ENCODE assay signal across 9 cellular contexts in the genomic region with DNA sequence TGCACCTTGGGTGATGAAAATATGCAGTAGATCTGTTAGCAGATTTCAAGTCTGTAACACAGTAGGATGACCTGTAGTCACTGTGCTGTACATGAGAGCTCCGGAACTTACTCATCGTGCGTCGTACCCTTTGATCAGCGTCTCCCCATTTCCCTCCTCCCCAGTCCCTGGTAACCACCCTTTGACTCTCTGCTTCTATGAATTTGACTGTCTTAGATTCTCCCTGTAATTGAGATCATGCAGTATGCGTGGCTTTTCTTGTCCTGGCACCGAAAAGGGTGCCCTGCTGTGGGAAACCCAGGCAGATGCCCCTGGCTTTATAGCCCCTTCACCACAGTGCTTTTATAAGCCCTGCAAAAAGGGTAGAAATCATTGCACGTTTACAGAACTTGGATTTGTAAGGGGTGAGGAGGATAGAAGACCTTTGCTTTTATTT. TPM values are rescaled to one million over a fixed set of nuclear protein-coding genes. Genes with fewer than 3 reads are reported as not detected.
A peak's percentile ranks its signal among the peaks of the same experiment; 100 is the strongest.
DNase-seq lines count a peak whose midpoint lies in the region; ATAC-seq and TF ChIP-seq lines count a peak whose summit lies in the region.
"Had no signal": no experiment of that assay in that cellular context is flagged by ENCODE, and none has a peak within 500 bp of the region (broad histone marks: within the 10 kb centered on the region; RNA-seq: fewer than 3 reads in every experiment).

No MANE protein-coding gene starts in this region.

- no peaks in the 10 kb centered on the region for H3K27me3 ChIP-seq in MM.1S (replicated peaks; ENCODE audit: insufficient read depth, low read length)

- H3K4me3 Mint-ChIP-seq in activated T-helper 2 cell treated with anti-CD3 and anti-CD28 coated beads, Interferon-gamma antibody, Interleukin-2, Interleukin-4, amounts not matched to agents 10 μg/mL and 5 μg/mL and 100 μg/mL, durations not matched to agents 14 hours and 24 hours and 36 hours (ENCODE audit: low read depth), result peak overlapping the region; percentile 63
- H3K4me3 Mint-ChIP-seq in stimulated activated memory B cell treated with anti-CD40 and anti-IgM and Interleukin-4, amounts not matched to agents 10 μg/mL and 1 μg/mL and 100 μg/mL, for 72 hours, result peak overlapping the region; percentile 72
- H3K4me3 Mint-ChIP-seq: WTC11 had no signal

- no peak for TF ChIP-seq CTCF in MM.1S (IDR thresholded peaks at IDR 0.05; ENCODE audit: low read length)

- H3K27ac ChIP-seq in MM.1S (ENCODE audit: low read length), result peak overlapping the region; percentile 96
- no peak overlapping the region for H3K27ac ChIP-seq in caudate nucleus (ENCODE audit: low read depth, low read length)

- no peaks in the 10 kb centered on the region for H3K9me3 ChIP-seq in MM.1S (replicated peaks; ENCODE audit: insufficient read depth, low read length)

- peaks cover 62% of the 10 kb centered on the region for H3K36me3 Mint-ChIP-seq in activated T-helper 2 cell treated with anti-CD3 and anti-CD28 coated beads, Interferon-gamma antibody, Interleukin-2, Interleukin-4, amounts not matched to agents 10 μg/mL and 5 μg/mL and 100 μg/mL, durations not matched to agents 14 hours and 24 hours and 36 hours (ENCODE audit: low read depth)
- H3K36me3 Mint-ChIP-seq in stimulated activated memory B cell treated with anti-CD40 and anti-IgM and Interleukin-4, amounts not matched to agents 10 μg/mL and 1 μg/mL and 100 μg/mL, for 72 hours, result peaks cover 61% of the 10 kb centered on the region

- no peak overlapping the region for H2AFZ ChIP-seq in MM.1S (ENCODE audit: low read length)

- peaks cover 21% of the 10 kb centered on the region for H3F3A ChIP-seq in MM.1S (ENCODE audit: insufficient read depth, low read length)

- peak; percentile 48 for ATAC-seq in GM21360 (IDR thresholded peaks at IDR 0.05; ENCODE audit: unreplicated experiment)
- peak; percentile 85 for ATAC-seq in stimulated activated memory B cell treated with anti-CD40 and anti-IgM and Interleukin-4, amounts not matched to agents 10 μg/mL and 1 μg/mL and 100 μg/mL, for 72 hours

- peaks cover 8% of the 10 kb centered on the region for H3K9me3 Mint-ChIP-seq in activated T-helper 2 cell treated with anti-CD3 and anti-CD28 coated beads, Interferon-gamma antibody, Interleukin-2, Interleukin-4, amounts not matched to agents 10 μg/mL and 5 μg/mL and 100 μg/mL, durations not matched to agents 14 hours and 24 hours and 36 hours
- H3K9me3 Mint-ChIP-seq in stimulated activated memory B cell treated with anti-CD40 and anti-IgM and Interleukin-4, amounts not matched to agents 10 μg/mL and 1 μg/mL and 100 μg/mL, for 72 hours, result peaks cover 6% of the 10 kb centered on the region
- H3K9me3 Mint-ChIP-seq: WTC11 had no signal

- intact Hi-C loops in activated T-helper 2 cell treated with anti-CD3 and anti-CD28 coated beads, Interferon-gamma antibody, Interleukin-2, Interleukin-4, amounts not matched to agents 10 μg/mL and 5 μg/mL and 100 μg/mL, durations not matched to agents 14 hours and 24 hours and 36 hours (cut with micrococcal nuclease), result loop anchor here (1.0 to 10.0 kb wide), 19 partner anchors 11 to 817 kb away; no protein-coding TSS in a partner anchor

- DNase-seq in MM.1S, result peak; percentile 78
- peak; percentile 70 for DNase-seq in activated T-helper 2 cell treated with anti-CD3 and anti-CD28 coated beads, Interferon-gamma antibody, Interleukin-2, Interleukin-4, amounts not matched to agents 10 μg/mL and 5 μg/mL and 100 μg/mL, durations not matched to agents 14 hours and 24 hours and 36 hours (ENCODE audit: low spot score)
- DNase-seq in LoVo (ENCODE audit: low spot score), result no peak
- no peak for DNase-seq in mucosa of gallbladder (ENCODE audit: low spot score)
- DNase-seq in SHP77 treated with DMSO at 0.1 percent for 48 hours (lab: John Stamatoyannopoulos, UW), result no peak
- DNase-seq in caudate nucleus (lab: John Stamatoyannopoulos, UW), result no peak

- peak overlapping the region; percentile 82 for H3K4me2 ChIP-seq in MM.1S (ENCODE audit: low read depth, low read length)

- H3K36me3 ChIP-seq in MM.1S (replicated peaks; ENCODE audit: insufficient read depth, low read length), result peaks cover 4% of the 10 kb centered on the region; the same call in 1 of the 2 replicates

- H3K4me1 Mint-ChIP-seq in activated T-helper 2 cell treated with anti-CD3 and anti-CD28 coated beads, Interferon-gamma antibody, Interleukin-2, Interleukin-4, amounts not matched to agents 10 μg/mL and 5 μg/mL and 100 μg/mL, durations not matched to agents 14 hours and 24 hours and 36 hours (ENCODE audit: low read depth), result peaks cover 68% of the 10 kb centered on the region
- peaks cover 57% of the 10 kb centered on the region for H3K4me1 Mint-ChIP-seq in stimulated activated memory B cell treated with anti-CD40 and anti-IgM and Interleukin-4, amounts not matched to agents 10 μg/mL and 1 μg/mL and 100 μg/mL, for 72 hours

- H3K4me3 ChIP-seq in MM.1S (ENCODE audit: low read length), result peak overlapping the region; percentile 33; the same call in 1 of the 2 replicates

- peak overlapping the region; percentile 85 for H3K9ac ChIP-seq in MM.1S (ENCODE audit: low read length)

- peaks cover 31% of the 10 kb centered on the region for H3K4me1 ChIP-seq in MM.1S (ENCODE audit: low read length)

- H3K27me3 Mint-ChIP-seq in activated T-helper 2 cell treated with anti-CD3 and anti-CD28 coated beads, Interferon-gamma antibody, Interleukin-2, Interleukin-4, amounts not matched to agents 10 μg/mL and 5 μg/mL and 100 μg/mL, durations not matched to agents 14 hours and 24 hours and 36 hours (ENCODE audit: low read depth), result no peaks in the 10 kb centered on the region
- no peaks in the 10 kb centered on the region for H3K27me3 Mint-ChIP-seq in stimulated activated memory B cell treated with anti-CD40 and anti-IgM and Interleukin-4, amounts not matched to agents 10 μg/mL and 1 μg/mL and 100 μg/mL, for 72 hours

- H3K9me2 ChIP-seq in MM.1S (replicated peaks; ENCODE audit: insufficient read depth, low read length), result no peaks in the 10 kb centered on the region

- H4K20me1 ChIP-seq in MM.1S (ENCODE audit: insufficient read depth, low read length), result no peaks in the 10 kb centered on the region

- H3K27ac Mint-ChIP-seq in activated T-helper 2 cell treated with anti-CD3 and anti-CD28 coated beads, Interferon-gamma antibody, Interleukin-2, Interleukin-4, amounts not matched to agents 10 μg/mL and 5 μg/mL and 100 μg/mL, durations not matched to agents 14 hours and 24 hours and 36 hours, result peak overlapping the region; percentile 92
- peak overlapping the region; percentile 98 for H3K27ac Mint-ChIP-seq in stimulated activated memory B cell treated with anti-CD40 and anti-IgM and Interleukin-4, amounts not matched to agents 10 μg/mL and 1 μg/mL and 100 μg/mL, for 72 hours
- H3K27ac Mint-ChIP-seq: WTC11 had no signal

- H3K79me2 ChIP-seq in MM.1S (ENCODE audit: low read length), result peaks cover 13% of the 10 kb centered on the region

RNA-seq across cellular contexts. Expression of gene CLEC16A, which starts 20.5 kb away (rescaled TPM):
- total RNA-seq in activated T-helper 2 cell treated with anti-CD3 and anti-CD28 coated beads, Interferon-gamma antibody, Interleukin-2, Interleukin-4, amounts not matched to agents 10 μg/mL and 5 μg/mL and 100 μg/mL, durations not matched to agents 14 hours and 24 hours and 36 hours, result 44.8 and 48.7 TPM in 2 replicates
- total RNA-seq in mucosa of gallbladder, result 27.6 TPM

RNA-seq across cellular contexts. Expression of gene DEXI, which starts 22.6 kb away (rescaled TPM):
- total RNA-seq in activated T-helper 2 cell treated with anti-CD3 and anti-CD28 coated beads, Interferon-gamma antibody, Interleukin-2, Interleukin-4, amounts not matched to agents 10 μg/mL and 5 μg/mL and 100 μg/mL, durations not matched to agents 14 hours and 24 hours and 36 hours, result 38.5 and 38.7 TPM in 2 replicates
- 41.3 TPM for total RNA-seq in mucosa of gallbladder

Comparison
In these comparisons a context has a peak if more than half of its experiments do, and no peak if none do; other contexts are left out.
1. DNase-seq: peak in MM.1S (single experiment) and activated T-helper 2 cell treated with anti-CD3 and anti-CD28 coated beads, Interferon-gamma antibody, Interleukin-2, Interleukin-4, amounts not matched to agents 10 μg/mL and 5 μg/mL and 100 μg/mL, durations not matched to agents 14 hours and 24 hours and 36 hours (single experiment); none in LoVo (single experiment), mucosa of gallbladder (single experiment), SHP77 treated with DMSO at 0.1 percent for 48 hours (single experiment) and caudate nucleus (0 of 61).